Comparison of ENCODE assay signal across 14 cellular contexts in genomic region chr6:26389349-26389799, GRCh38. TPM values are rescaled to one million over a fixed set of nuclear protein-coding genes. Genes with fewer than 3 reads are reported as not detected.
DNase-seq lines count a peak whose midpoint lies in the region; ATAC-seq, FAIRE-seq and TF ChIP-seq lines count a peak whose summit lies in the region.
"Had no signal": no experiment of that assay in that cellular context is flagged by ENCODE, and none has a peak within 500 bp of the region (broad histone marks: within the 10 kb centered on the region; RNA-seq: fewer than 3 reads in every experiment).

No MANE protein-coding gene starts in this region.

- H2BK120ac ChIP-seq in H1 (replicated peaks; ENCODE audit: low read depth, low read length), result no peak overlapping the region

- no peak overlapping the region for H3K4me2 ChIP-seq in HepG2 (ENCODE audit: low read depth, low read length)
- no peak overlapping the region for H3K4me2 ChIP-seq in H1 (ENCODE audit: insufficient read depth in 1 of 2, low read depth in 2 of 2, low read length in 2 of 2)

- FAIRE-seq in HepG2 (lab: Jason Lieb, UNC), result no peak
- FAIRE-seq in RCC 7860 (lab: Jason Lieb, UNC), result peak; percentile 51
- FAIRE-seq in H1 (lab: Jason Lieb, UNC), result no peak

- in situ Hi-C loops in HepG2 (cut with HindIII; ENCODE audit: extremely low pct_ligation_motif_present, low pct_unique_long_range_greater_than_20kb), result no loop called here

- H2BK20ac ChIP-seq in H1 (ENCODE audit: low read length), result no peak overlapping the region

- no peak overlapping the region for H2AK5ac ChIP-seq in H1 (ENCODE audit: low read depth, low read length)

- CTCF ChIA-PET in HepG2 (lab: Yijun Ruan, JAX; ENCODE audit: low intra/inter-chr PET ratio, low total read pairs), result no interaction called here
- CTCF ChIA-PET in H1 (lab: Charles Lee; ENCODE audit: partially characterized antibody), result interaction anchor here (1.1 to 3.6 kb wide), 2 partner anchors 19 to 62 kb away, joined by 4 to 14 read pairs; no protein-coding TSS in a partner anchor

- H3K23me2 ChIP-seq in H1 (ENCODE audit: low read depth, low read length), result no peaks in the 10 kb centered on the region

- TF ChIP-seq RAD21 in HepG2 (CRISPR knock-in tag; IDR thresholded peaks at IDR 0.05) (no peak), H1 (IDR thresholded peaks at IDR 0.05 in 1 of 2, conservative IDR thresholded peaks at IDR 0.05 in 1 of 2; ENCODE audit: low read depth in 2 of 2, low read length in 2 of 2) (peak; percentile 26 to 39; a peak in 3 of 4 replicates)

- intact Hi-C loops in HepG2 (cut with micrococcal nuclease; ENCODE audit: unreplicated experiment), result loop anchor here (2.0 kb wide), 1 partner anchor 31 kb away; no protein-coding TSS in a partner anchor
- intact Hi-C loops in right lobe of liver (cut with DNase I), result no loop called here

- H3K18ac ChIP-seq in H1 (ENCODE audit: extremely low read depth, low read length), result no peak overlapping the region

- no peak overlapping the region for H3K56ac ChIP-seq in H1 (replicated peaks; ENCODE audit: insufficient read length, low read depth, low read length)

- H3K79me2 ChIP-seq in HepG2 (ENCODE audit: insufficient read depth, low read length) (no peaks in the 10 kb centered on the region), H1 (ENCODE audit: control insufficient read depth in 1 of 2, insufficient read depth in 2 of 2, low read length in 2 of 2) (no peaks in the 10 kb centered on the region)

- H3K9me3 ChIP-seq in HepG2 (ENCODE audit: low read length), result no peaks in the 10 kb centered on the region
- H3K9me3 ChIP-seq in right lobe of liver, result no peaks in the 10 kb centered on the region
- H3K9me3 ChIP-seq in H1 (ENCODE audit: insufficient read depth in 2 of 2, low read depth in 1 of 2, low read length in 1 of 2), result no peaks in the 10 kb centered on the region
- H3K9me3 ChIP-seq: lower lobe of right lung had no signal

- no peak for TF ChIP-seq EP300 in HepG2 (IDR thresholded peaks at IDR 0.05; ENCODE audit: low read depth in 2 of 2, low read length in 2 of 2)
- TF ChIP-seq EP300 in HepG2 (CRISPR knock-in tag; IDR thresholded peaks at IDR 0.05; ENCODE audit: borderline replicate concordance), result no peak
- no peak for TF ChIP-seq EP300 in H1 (IDR thresholded peaks at IDR 0.05; ENCODE audit: borderline replicate concordance in 1 of 2, low read depth in 2 of 2, low read length in 2 of 2)

- no peak for DNase-seq in HepG2 (ENCODE audit: low spot score)
- DNase-seq in right lobe of liver, result no peak
- peak; percentile 92 for DNase-seq in RCC 7860 (ENCODE audit: low spot score)
- no peak for DNase-seq in H1 (ENCODE audit: low read depth in 1 of 2, low spot score in 2 of 2)
- no peak for DNase-seq in AG08396 (ENCODE audit: low spot score)
- DNase-seq: activated naive CD4-positive, alpha-beta T cell; cortex of kidney; glutamatergic neuron; lower lobe of right lung; NCI-H1417 treated with DMSO at 0.1 percent for 48 hours; T-helper 1 cell had no signal

- no peak overlapping the region for H3K4ac ChIP-seq in H1 (replicated peaks; ENCODE audit: insufficient read length, low read depth, low read length)

- H2BK5ac ChIP-seq in H1 (ENCODE audit: low read depth, low read length), result 0 out of 2 replicates have a peak overlapping the region, but pooled peaks have one; percentile 16

- 96% methylated on average over 2 of the region's 2 CpGs for WGBS in HepG2 (ENCODE audit: low lambda C conversion rate)
- WGBS in right lobe of liver (ENCODE audit: insufficient coverage, low coverage, low lambda C conversion rate, missing lambda C conversion rate), result 76% methylated on average over 2 of the region's 2 CpGs
- WGBS in H1 (ENCODE audit: extremely low coverage in 1 of 2, insufficient coverage in 1 of 2, insufficient read length in 1 of 2, insufficient replicate concordance in 2 of 2, low coverage in 1 of 2, low lambda C conversion rate in 2 of 2, missing lambda C conversion rate in 1 of 2), 2 experiments, result 89% methylated on average over 2 of the region's 2 CpGs; no CpG with 5 or more reads in 1 of the 2 experiments

- H3K4me3 ChIP-seq in HepG2 (replicated peaks in 1 of 3; ENCODE audit: insufficient read depth in 1 of 3, low read depth in 2 of 3, low read length in 3 of 3) (no peak overlapping the region), right lobe of liver (no peak overlapping the region), H1 (ENCODE audit: extremely low read depth in 1 of 4, insufficient read depth in 2 of 4, low read depth in 3 of 4, low read length in 4 of 4) (no peak overlapping the region)
- H3K4me3 ChIP-seq: lower lobe of right lung had no signal

- H3K27me3 ChIP-seq in HepG2 (ENCODE audit: control insufficient read depth in 1 of 2, insufficient read depth in 2 of 2, low read length in 2 of 2) (no peaks in the 10 kb centered on the region), right lobe of liver (no peaks in the 10 kb centered on the region), H1 (replicated peaks in 1 of 4; ENCODE audit: control insufficient read depth in 3 of 4, extremely low read depth in 1 of 4, insufficient read depth in 3 of 4, low read length in 3 of 4) (no peaks in the 10 kb centered on the region)

- H2BK15ac ChIP-seq in H1 (ENCODE audit: low read length), result no peak overlapping the region

- no peak overlapping the region for H3K14ac ChIP-seq in H1 (ENCODE audit: insufficient read length)

- H4K91ac ChIP-seq in H1 (replicated peaks; ENCODE audit: insufficient read length, low read length), result no peak overlapping the region

- ATAC-seq in HepG2, result no peak
- ATAC-seq in right lobe of liver, result no peak
- ATAC-seq in GM18858 (IDR thresholded peaks at IDR 0.05; ENCODE audit: unreplicated experiment), result no peak
- ATAC-seq in GM21619 (IDR thresholded peaks at IDR 0.05; ENCODE audit: unreplicated experiment), result no peak
- ATAC-seq in GM18861 (IDR thresholded peaks at IDR 0.05; ENCODE audit: unreplicated experiment), result no peak
- ATAC-seq: lower lobe of right lung had no signal

- H3K36me3 ChIP-seq in HepG2 (replicated peaks in 1 of 2; ENCODE audit: control insufficient read depth in 1 of 2, insufficient read depth in 2 of 2, low read length in 2 of 2) (peaks cover 0 to 13% of the 10 kb centered on the region in 2 experiments; a peak in 1 of 5 replicates), right lobe of liver (no peaks in the 10 kb centered on the region), H1 (ENCODE audit: control insufficient read depth in 2 of 4, insufficient read depth in 4 of 4, low read length in 3 of 4) (peaks cover 0 to 14% (median 12%) of the 10 kb centered on the region in 4 experiments; a peak in 7 of 8 replicates)

- H3K9ac ChIP-seq in HepG2 (ENCODE audit: insufficient read depth, low read depth, low read length) (no peak overlapping the region), H1 (replicated peaks in 1 of 4; ENCODE audit: extremely low read depth in 1 of 4, low read depth in 3 of 4, low read length in 3 of 4) (no peak overlapping the region)

- H3K79me1 ChIP-seq in H1 (ENCODE audit: low read depth, low read length), result peaks cover 3% of the 10 kb centered on the region

- H3K4me1 ChIP-seq in HepG2 (ENCODE audit: insufficient read depth, low read length), result peaks cover 22% of the 10 kb centered on the region
- H3K4me1 ChIP-seq in right lobe of liver, result no peaks in the 10 kb centered on the region
- H3K4me1 ChIP-seq in H1 (replicated peaks in 1 of 4; ENCODE audit: control insufficient read depth in 3 of 4, insufficient read depth in 4 of 4, low read length in 3 of 4), result peaks cover 0 to 5% (median 4%) of the 10 kb centered on the region in 4 experiments; a peak in 3 of 7 replicates

- H4K20me1 ChIP-seq in HepG2 (ENCODE audit: insufficient read depth, low read length) (no peaks in the 10 kb centered on the region), H1 (replicated peaks in 1 of 2; ENCODE audit: control insufficient read depth in 1 of 2, insufficient read depth in 2 of 2, low read length in 2 of 2) (no peaks in the 10 kb centered on the region)

- no peak overlapping the region for H4K5ac ChIP-seq in H1 (ENCODE audit: insufficient read length, low read depth, low read length)

- H2AFZ ChIP-seq in HepG2 (ENCODE audit: low read length) (no peak overlapping the region), H1 (ENCODE audit: low read length) (no peak overlapping the region)

- H3K23ac ChIP-seq in H1 (ENCODE audit: insufficient read length), result no peak overlapping the region

- H2BK12ac ChIP-seq in H1 (ENCODE audit: low read depth, low read length), result no peak overlapping the region

- TF ChIP-seq CTCF in HepG2 (CRISPR knock-in tag; IDR thresholded peaks at IDR 0.05) (no peak), right lobe of liver (IDR thresholded peaks at IDR 0.05) (no peak), H1 (IDR thresholded peaks at IDR 0.05; ENCODE audit: control extremely low read depth in 1 of 3, insufficient read depth in 1 of 3, low read depth in 1 of 3, low read length in 3 of 3) (peak in 2 of 3 experiments; percentile 1 to 17; a peak in 2 of 4 replicates)

- no TSS peak for BruUV-seq in HepG2 (replicated peaks; lab: Mats Ljungman, UMichigan)

- POLR2A ChIA-PET in HepG2 (lab: Yijun Ruan, JAX) (no interaction called here), H1 (lab: Charles Lee; ENCODE audit: partially characterized antibody) (interaction anchor here (1.0 kb wide), 1 partner anchor 15 kb away, joined by 3 read pairs; no protein-coding TSS in a partner anchor)

- TF ChIP-seq POLR2A in HepG2 (IDR thresholded peaks at IDR 0.05; ENCODE audit: insufficient read depth in 1 of 2, low read depth in 2 of 2, low read length in 2 of 2) (no peak), right lobe of liver (IDR thresholded peaks at IDR 0.05) (no peak), H1 (IDR thresholded peaks at IDR 0.05; ENCODE audit: control extremely low read depth in 1 of 2, low read depth in 2 of 2, low read length in 2 of 2) (no peak)

- H3K27ac ChIP-seq in HepG2 (ENCODE audit: extremely low read length, insufficient read depth, low read length) (no peak overlapping the region), right lobe of liver (no peak overlapping the region), H1 (ENCODE audit: low read depth, low read length) (no peak overlapping the region)
- H3K27ac ChIP-seq: lower lobe of right lung had no signal

- H4K8ac ChIP-seq in H1 (ENCODE audit: extremely low read depth, insufficient read depth, low read length), result no peak overlapping the region

RNA-seq across cellular contexts. Expression of gene BTN2A2, which starts 6.5 kb away (rescaled TPM):
- total RNA-seq in HepG2 (2016; rRNA removed; fragmentation: Illumina TruSeq; extraction: Trizol) (6.0 and 12.2 TPM in 2 replicates), right lobe of liver (1 to 10 TPM; 1.9 to 5.3 (median 3.7) TPM)
- total RNA-seq in HepG2 (2016; cell fraction: cytosol; rRNA removed; fragmentation: Illumina TruSeq; extraction: Trizol; ENCODE audit: low read depth), result 2.6 and 2.7 TPM in 2 replicates
- 5.9 and 11.3 TPM in 2 replicates for total RNA-seq in HepG2 (2016; cell fraction: insoluble cytoplasmic fraction; rRNA removed; fragmentation: Illumina TruSeq; extraction: Trizol)
- 3.3 and 3.6 TPM in 2 replicates for total RNA-seq in HepG2 (2016; cell fraction: membrane; rRNA removed; fragmentation: Illumina TruSeq; extraction: Trizol)
- total RNA-seq in HepG2 (2016; cell fraction: nucleus; rRNA removed; fragmentation: Illumina TruSeq; extraction: Trizol), result 18.5 and 19.7 TPM in 2 replicates
- polyA plus RNA-seq in HepG2 (2011; rRNA removed) (10.8 and 15.4 TPM in 2 replicates), H1 (2011; rRNA removed) (12.2 and 14.9 TPM in 2 replicates)
- 8.1 and 9.6 TPM in 2 replicates for polyA plus RNA-seq in HepG2 (2011; cell fraction: cytosol; rRNA removed)
- 24.5 and 30.2 TPM in 2 replicates for polyA plus RNA-seq in HepG2 (2011; cell fraction: nucleus; rRNA removed)
- 8.5 and 8.6 TPM in 2 replicates for polyA plus RNA-seq in HepG2 (2012)
- polyA plus RNA-seq in HepG2 (2016; cell fraction: cytosol; fragmentation: Illumina TruSeq; extraction: Trizol; ENCODE audit: low read depth), result 0.77 and 0.96 TPM in 2 replicates
- 4.7 and 5.5 TPM in 2 replicates for polyA plus RNA-seq in HepG2 (2016; cell fraction: insoluble cytoplasmic fraction; fragmentation: Illumina TruSeq; extraction: Trizol; ENCODE audit: low read depth)
- 1.7 and 2.0 TPM in 2 replicates for polyA plus RNA-seq in HepG2 (2016; cell fraction: membrane; fragmentation: Illumina TruSeq; extraction: Trizol; ENCODE audit: low read depth)
- 17.6 and 22.8 TPM in 2 replicates for polyA plus RNA-seq in HepG2 (2016; cell fraction: nucleus; fragmentation: Illumina TruSeq; extraction: Trizol; ENCODE audit: insufficient read depth, low read depth)
- 2.5 and 22.6 TPM in 2 replicates for polyA minus RNA-seq in HepG2 (2011; rRNA and poly(A)+ RNA removed; ENCODE audit: low replicate concordance)
- 6.1 and 6.4 TPM in 2 replicates for polyA minus RNA-seq in HepG2 (2011; cell fraction: cytosol; rRNA and poly(A)+ RNA removed)
- polyA minus RNA-seq in HepG2 (2011; cell fraction: nucleus; rRNA and poly(A)+ RNA removed), result 29.2 and 34.7 TPM in 2 replicates
- total RNA-seq in H1 (2021; fragmentation: NEBNext Ultra II Directional; extraction: Animal tissue kit (Norgen Biotek cat#: 25700)), result 16.0 and 20.2 TPM in 2 replicates
- polyA plus RNA-seq in H1 (2011; cell fraction: cytosol; rRNA removed), result 18.5 TPM
- polyA plus RNA-seq in H1 (2011; cell fraction: nucleus; rRNA removed), result 36.1 TPM
- polyA plus RNA-seq in H1 (2012, experiment 1 of 2), result 16.0 to 20.3 TPM (median 16.8 TPM) in 4 replicates
- 7.9 TPM for polyA plus RNA-seq in H1 (2012, experiment 2 of 2)
- 20.6 TPM for polyA plus RNA-seq in H1 (2013, experiment 1 of 2)
- polyA plus RNA-seq in H1 (2013, experiment 2 of 2), result 20.3 TPM
- polyA minus RNA-seq in H1 (2011; rRNA and poly(A)+ RNA removed), result 33.1 TPM in 2 replicates
- 13.3 TPM for polyA minus RNA-seq in H1 (2011; cell fraction: cytosol; rRNA and poly(A)+ RNA removed)
- 44.5 TPM for polyA minus RNA-seq in H1 (2011; cell fraction: nucleus; rRNA and poly(A)+ RNA removed)

RNA-seq across cellular contexts. Expression of gene BTN3A1, which starts 12.7 kb away (rescaled TPM):
- 8.1 and 13.3 TPM in 2 replicates for total RNA-seq in HepG2 (2016; rRNA removed; fragmentation: Illumina TruSeq; extraction: Trizol)
- 3.0 and 3.2 TPM in 2 replicates for total RNA-seq in HepG2 (2016; cell fraction: cytosol; rRNA removed; fragmentation: Illumina TruSeq; extraction: Trizol; ENCODE audit: low read depth)
- 8.0 and 11.8 TPM in 2 replicates for total RNA-seq in HepG2 (2016; cell fraction: insoluble cytoplasmic fraction; rRNA removed; fragmentation: Illumina TruSeq; extraction: Trizol)
- total RNA-seq in HepG2 (2016; cell fraction: membrane; rRNA removed; fragmentation: Illumina TruSeq; extraction: Trizol), result 7.8 and 8.0 TPM in 2 replicates
- total RNA-seq in HepG2 (2016; cell fraction: nucleus; rRNA removed; fragmentation: Illumina TruSeq; extraction: Trizol), result 15.9 and 17.1 TPM in 2 replicates
- 14.0 and 17.0 TPM in 2 replicates for polyA plus RNA-seq in HepG2 (2011; rRNA removed)
- 6.9 and 9.3 TPM in 2 replicates for polyA plus RNA-seq in HepG2 (2011; cell fraction: cytosol; rRNA removed)
- polyA plus RNA-seq in HepG2 (2011; cell fraction: nucleus; rRNA removed), result 29.0 and 46.1 TPM in 2 replicates
- polyA plus RNA-seq in HepG2 (2012), result 9.4 and 11.5 TPM in 2 replicates
- polyA plus RNA-seq in HepG2 (2016; cell fraction: cytosol; fragmentation: Illumina TruSeq; extraction: Trizol; ENCODE audit: low read depth), result 0.54 and 0.75 TPM in 2 replicates
- polyA plus RNA-seq in HepG2 (2016; cell fraction: insoluble cytoplasmic fraction; fragmentation: Illumina TruSeq; extraction: Trizol; ENCODE audit: low read depth), result 4.6 and 4.8 TPM in 2 replicates
- 2.4 and 2.5 TPM in 2 replicates for polyA plus RNA-seq in HepG2 (2016; cell fraction: membrane; fragmentation: Illumina TruSeq; extraction: Trizol; ENCODE audit: low read depth)
- 27.2 and 30.6 TPM in 2 replicates for polyA plus RNA-seq in HepG2 (2016; cell fraction: nucleus; fragmentation: Illumina TruSeq; extraction: Trizol; ENCODE audit: insufficient read depth, low read depth)
- 46.1 and 68.9 TPM in 2 replicates for polyA minus RNA-seq in HepG2 (2011; rRNA and poly(A)+ RNA removed; ENCODE audit: low replicate concordance)
- 8.0 and 8.9 TPM in 2 replicates for polyA minus RNA-seq in HepG2 (2011; cell fraction: cytosol; rRNA and poly(A)+ RNA removed)
- 17.8 and 27.4 TPM in 2 replicates for polyA minus RNA-seq in HepG2 (2011; cell fraction: nucleus; rRNA and poly(A)+ RNA removed)
- 10 to 100 TPM in 4 of 6 experiments, 1 to 10 TPM in 2; 9.0 to 15.9 (median 10.6) TPM for total RNA-seq in right lobe of liver
- total RNA-seq in H1 (2021; fragmentation: NEBNext Ultra II Directional; extraction: Animal tissue kit (Norgen Biotek cat#: 25700)), result 5.1 and 5.6 TPM in 2 replicates
- polyA plus RNA-seq in H1 (2011; rRNA removed), result 4.4 and 4.7 TPM in 2 replicates
- polyA plus RNA-seq in H1 (2011; cell fraction: cytosol; rRNA removed), result 6.1 TPM
- 13.8 TPM for polyA plus RNA-seq in H1 (2011; cell fraction: nucleus; rRNA removed)
- polyA plus RNA-seq in H1 (2012, experiment 1 of 2), result 4.9 to 7.4 TPM (median 7.2 TPM) in 4 replicates
- polyA plus RNA-seq in H1 (2012, experiment 2 of 2), result 0.83 TPM
- 5.4 TPM for polyA plus RNA-seq in H1 (2013, experiment 1 of 2)
- 6.0 TPM for polyA plus RNA-seq in H1 (2013, experiment 2 of 2)
- 5.9 and 22.2 TPM in 2 replicates for polyA minus RNA-seq in H1 (2011; rRNA and poly(A)+ RNA removed)
- 1.8 TPM for polyA minus RNA-seq in H1 (2011; cell fraction: cytosol; rRNA and poly(A)+ RNA removed)
- 8.9 TPM for polyA minus RNA-seq in H1 (2011; cell fraction: nucleus; rRNA and poly(A)+ RNA removed)

RNA-seq across cellular contexts. Expression of gene BTN3A2, which starts 24.4 kb away (rescaled TPM):
- total RNA-seq in HepG2 (2016; rRNA removed; fragmentation: Illumina TruSeq; extraction: Trizol) (18.9 and 21.3 TPM in 2 replicates), right lobe of liver (10 to 100 TPM in 5 of 6 experiments, 1 to 10 TPM in 1; 7.7 to 21.6 (median 15.4) TPM)
- total RNA-seq in HepG2 (2016; cell fraction: cytosol; rRNA removed; fragmentation: Illumina TruSeq; extraction: Trizol; ENCODE audit: low read depth), result 3.4 and 4.3 TPM in 2 replicates
- total RNA-seq in HepG2 (2016; cell fraction: insoluble cytoplasmic fraction; rRNA removed; fragmentation: Illumina TruSeq; extraction: Trizol), result 17.8 and 20.4 TPM in 2 replicates
- total RNA-seq in HepG2 (2016; cell fraction: membrane; rRNA removed; fragmentation: Illumina TruSeq; extraction: Trizol), result 13.3 and 13.9 TPM in 2 replicates
- 16.6 and 20.6 TPM in 2 replicates for total RNA-seq in HepG2 (2016; cell fraction: nucleus; rRNA removed; fragmentation: Illumina TruSeq; extraction: Trizol)
- polyA plus RNA-seq in HepG2 (2011; rRNA removed) (36.2 and 36.3 TPM in 2 replicates), H1 (2011; rRNA removed) (3.4 and 5.3 TPM in 2 replicates)
- 28.2 and 31.2 TPM in 2 replicates for polyA plus RNA-seq in HepG2 (2011; cell fraction: cytosol; rRNA removed)
- 36.5 and 54.5 TPM in 2 replicates for polyA plus RNA-seq in HepG2 (2011; cell fraction: nucleus; rRNA removed)
- polyA plus RNA-seq in HepG2 (2012), result 22.7 and 24.1 TPM in 2 replicates
- polyA plus RNA-seq in HepG2 (2016; cell fraction: cytosol; fragmentation: Illumina TruSeq; extraction: Trizol; ENCODE audit: low read depth), result 3.2 and 3.3 TPM in 2 replicates
- 14.2 and 14.4 TPM in 2 replicates for polyA plus RNA-seq in HepG2 (2016; cell fraction: insoluble cytoplasmic fraction; fragmentation: Illumina TruSeq; extraction: Trizol; ENCODE audit: low read depth)
- 8.3 and 9.3 TPM in 2 replicates for polyA plus RNA-seq in HepG2 (2016; cell fraction: membrane; fragmentation: Illumina TruSeq; extraction: Trizol; ENCODE audit: low read depth)
- 33.8 and 37.9 TPM in 2 replicates for polyA plus RNA-seq in HepG2 (2016; cell fraction: nucleus; fragmentation: Illumina TruSeq; extraction: Trizol; ENCODE audit: insufficient read depth, low read depth)
- 35.9 and 51.8 TPM in 2 replicates for polyA minus RNA-seq in HepG2 (2011; rRNA and poly(A)+ RNA removed; ENCODE audit: low replicate concordance)
- polyA minus RNA-seq in HepG2 (2011; cell fraction: cytosol; rRNA and poly(A)+ RNA removed), result 12.0 and 17.2 TPM in 2 replicates
- 21.9 and 35.8 TPM in 2 replicates for polyA minus RNA-seq in HepG2 (2011; cell fraction: nucleus; rRNA and poly(A)+ RNA removed)
- 5.5 and 5.6 TPM in 2 replicates for total RNA-seq in H1 (2021; fragmentation: NEBNext Ultra II Directional; extraction: Animal tissue kit (Norgen Biotek cat#: 25700))
- polyA plus RNA-seq in H1 (2011; cell fraction: cytosol; rRNA removed), result 5.5 TPM
- 11.3 TPM for polyA plus RNA-seq in H1 (2011; cell fraction: nucleus; rRNA removed)
- polyA plus RNA-seq in H1 (2012, experiment 1 of 2), result 5.5 to 11.8 TPM (median 7.3 TPM) in 4 replicates
- 1.1 TPM for polyA plus RNA-seq in H1 (2012, experiment 2 of 2)
- 5.9 TPM for polyA plus RNA-seq in H1 (2013, experiment 1 of 2)
- 5.8 TPM for polyA plus RNA-seq in H1 (2013, experiment 2 of 2)
- polyA minus RNA-seq in H1 (2011; rRNA and poly(A)+ RNA removed), result 11.7 and 14.0 TPM in 2 replicates
- 2.0 TPM for polyA minus RNA-seq in H1 (2011; cell fraction: cytosol; rRNA and poly(A)+ RNA removed)
- 9.5 TPM for polyA minus RNA-seq in H1 (2011; cell fraction: nucleus; rRNA and poly(A)+ RNA removed)

RNA-seq across cellular contexts. Expression of gene BTN3A3, which starts 50.9 kb away (rescaled TPM):
- 2.9 and 4.3 TPM in 2 replicates for total RNA-seq in HepG2 (2016; rRNA removed; fragmentation: Illumina TruSeq; extraction: Trizol)
- 1.1 and 1.8 TPM in 2 replicates for total RNA-seq in HepG2 (2016; cell fraction: cytosol; rRNA removed; fragmentation: Illumina TruSeq; extraction: Trizol; ENCODE audit: low read depth)
- total RNA-seq in HepG2 (2016; cell fraction: insoluble cytoplasmic fraction; rRNA removed; fragmentation: Illumina TruSeq; extraction: Trizol), result 4.0 and 5.3 TPM in 2 replicates
- total RNA-seq in HepG2 (2016; cell fraction: membrane; rRNA removed; fragmentation: Illumina TruSeq; extraction: Trizol), result 1.1 and 2.7 TPM in 2 replicates
- 10.3 and 12.7 TPM in 2 replicates for total RNA-seq in HepG2 (2016; cell fraction: nucleus; rRNA removed; fragmentation: Illumina TruSeq; extraction: Trizol)
- polyA plus RNA-seq in HepG2 (2011; rRNA removed), result 5.0 and 6.3 TPM in 2 replicates
- polyA plus RNA-seq in HepG2 (2011; cell fraction: cytosol; rRNA removed), result 2.3 and 3.7 TPM in 2 replicates
- polyA plus RNA-seq in HepG2 (2011; cell fraction: nucleus; rRNA removed), result 12.9 and 22.9 TPM in 2 replicates
- polyA plus RNA-seq in HepG2 (2012), result 3.7 and 5.2 TPM in 2 replicates
- 0.26 and 0.36 TPM in 2 replicates for polyA plus RNA-seq in HepG2 (2016; cell fraction: cytosol; fragmentation: Illumina TruSeq; extraction: Trizol; ENCODE audit: low read depth)
- 1.9 and 2.2 TPM in 2 replicates for polyA plus RNA-seq in HepG2 (2016; cell fraction: insoluble cytoplasmic fraction; fragmentation: Illumina TruSeq; extraction: Trizol; ENCODE audit: low read depth)
- polyA plus RNA-seq in HepG2 (2016; cell fraction: membrane; fragmentation: Illumina TruSeq; extraction: Trizol; ENCODE audit: low read depth), result 0.65 and 0.73 TPM in 2 replicates
- polyA plus RNA-seq in HepG2 (2016; cell fraction: nucleus; fragmentation: Illumina TruSeq; extraction: Trizol; ENCODE audit: insufficient read depth, low read depth), result 13.4 and 14.1 TPM in 2 replicates
- polyA minus RNA-seq in HepG2 (2011; rRNA and poly(A)+ RNA removed; ENCODE audit: low replicate concordance), result 8.0 and 29.3 TPM in 2 replicates
- polyA minus RNA-seq in HepG2 (2011; cell fraction: cytosol; rRNA and poly(A)+ RNA removed), result 1.1 and 1.4 TPM in 2 replicates
- polyA minus RNA-seq in HepG2 (2011; cell fraction: nucleus; rRNA and poly(A)+ RNA removed), result 10.0 and 27.5 TPM in 2 replicates
- total RNA-seq in right lobe of liver, result 10 to 100 TPM in 3 of 6 experiments, 1 to 10 TPM in 3; 5.2 to 13.8 (median 9.1) TPM
- 2.0 and 3.4 TPM in 2 replicates for total RNA-seq in H1 (2021; fragmentation: NEBNext Ultra II Directional; extraction: Animal tissue kit (Norgen Biotek cat#: 25700))
- 2.6 and 2.9 TPM in 2 replicates for polyA plus RNA-seq in H1 (2011; rRNA removed)
- polyA plus RNA-seq in H1 (2011; cell fraction: cytosol; rRNA removed), result 3.5 TPM
- polyA plus RNA-seq in H1 (2011; cell fraction: nucleus; rRNA removed), result 11.3 TPM
- polyA plus RNA-seq in H1 (2012, experiment 1 of 2), result 1.8 to 3.1 TPM (median 2.6 TPM) in 4 replicates
- 0.12 TPM for polyA plus RNA-seq in H1 (2012, experiment 2 of 2)
- polyA plus RNA-seq in H1 (2013, experiment 1 of 2), result 2.2 TPM
- polyA plus RNA-seq in H1 (2013, experiment 2 of 2), result 1.5 TPM
- polyA minus RNA-seq in H1 (2011; rRNA and poly(A)+ RNA removed), result 6.9 and 7.9 TPM in 2 replicates
- 1.5 TPM for polyA minus RNA-seq in H1 (2011; cell fraction: cytosol; rRNA and poly(A)+ RNA removed)
- polyA minus RNA-seq in H1 (2011; cell fraction: nucleus; rRNA and poly(A)+ RNA removed), result 10.3 TPM

Comparison
In these comparisons a context has a peak if more than half of its experiments do, and no peak if none do; other contexts are left out.
1. CTCF ChIP-seq: peak in H1 (2 of 3); none in HepG2 (single experiment) and right lobe of liver (0 of 4).
2. Of the 41 proteins assayed by ChIP-seq in both HepG2 and H1: peak only in HepG2: none; only in H1: CTCF and RAD21; in both: MAFK; in neither: 38.